Comparison of ENCODE assay signal across 10 cellular contexts in genomic region chr12:48678561-48679185, GRCh38. TPM values are rescaled to one million over a fixed set of nuclear protein-coding genes. Genes with fewer than 3 reads are reported as not detected.
A peak's percentile ranks its signal among the peaks of the same experiment; 100 is the strongest.
DNase-seq lines count a peak whose midpoint lies in the region; ATAC-seq and TF ChIP-seq lines count a peak whose summit lies in the region.
"Had no signal": no experiment of that assay in that cellular context is flagged by ENCODE, and none has a peak within 500 bp of the region (broad histone marks: within the 10 kb centered on the region; RNA-seq: fewer than 3 reads in every experiment).

No MANE protein-coding gene starts in this region.

- peaks cover 0 to 5% (median 0%) of the 10 kb centered on the region in 3 donors for H3K27me3 Mint-ChIP-seq in CD14-positive monocyte (ENCODE audit: low read depth in 3 of 3)
- H3K27me3 Mint-ChIP-seq in activated naive CD8-positive, alpha-beta T cell treated with anti-CD3 and anti-CD28 coated beads, Interleukin-2, amount 50 U/mL, for 24 hours, result no peaks in the 10 kb centered on the region
- H3K27me3 Mint-ChIP-seq in naive thymus-derived CD8-positive, alpha-beta T cell, result no peaks in the 10 kb centered on the region

- H3K4me3 ChIP-seq in HUES64 (ENCODE audit: low read length), result peak overlapping the region; percentile 21; the same call in 1 of the 2 replicates
- no peak overlapping the region for H3K4me3 ChIP-seq in right cardiac atrium (ENCODE audit: low read length)
- H3K4me3 ChIP-seq in thyroid gland (replicated peaks in 1 of 3), result no peak overlapping the region
- H3K4me3 ChIP-seq: SJCRH30 had no signal

- H3K27me3 ChIP-seq in HUES64 (ENCODE audit: insufficient read depth, low read length) (peaks cover 7% of the 10 kb centered on the region; the same call in 1 of the 2 replicates), right cardiac atrium (ENCODE audit: control insufficient read depth, insufficient read depth) (no peaks in the 10 kb centered on the region), thyroid gland (no peaks in the 10 kb centered on the region)
- H3K27me3 ChIP-seq: SJCRH30 had no signal

- 95% methylated on average over 3 of the region's 3 CpGs for WGBS in HUES64
- 55% methylated on average over 3 of the region's 3 CpGs for whole genome bisulfite sequencing in right cardiac atrium
- WGBS in thyroid gland, 2 donors, result 73 to 82% methylated on average over 3 of the region's 3 CpGs

- H3K4me1 Mint-ChIP-seq in CD14-positive monocyte, result peaks cover 51% of the 10 kb centered on the region
- peaks cover 53% of the 10 kb centered on the region for H3K4me1 Mint-ChIP-seq in activated naive CD8-positive, alpha-beta T cell treated with anti-CD3 and anti-CD28 coated beads, Interleukin-2, amount 50 U/mL, for 24 hours
- peaks cover 19 to 69% (median 51%) of the 10 kb centered on the region in 4 donors for H3K4me1 Mint-ChIP-seq in naive thymus-derived CD8-positive, alpha-beta T cell

- H3K9me3 Mint-ChIP-seq in CD14-positive monocyte, result peaks cover 0 to 2% (median 0%) of the 10 kb centered on the region in 7 donors
- H3K9me3 Mint-ChIP-seq in activated naive CD8-positive, alpha-beta T cell treated with anti-CD3 and anti-CD28 coated beads, Interleukin-2, amount 50 U/mL, for 24 hours, result no peaks in the 10 kb centered on the region
- no peaks in the 10 kb centered on the region for H3K9me3 Mint-ChIP-seq in naive thymus-derived CD8-positive, alpha-beta T cell

- H3K36me3 ChIP-seq in HUES64 (ENCODE audit: insufficient read depth, low read length), result peaks cover 67% of the 10 kb centered on the region
- H3K36me3 ChIP-seq in thyroid gland, result peaks cover 8% of the 10 kb centered on the region in 2 donors

- H3K27ac Mint-ChIP-seq in CD14-positive monocyte, result peak overlapping the region; percentile 65 to 88 (median 83)
- peak overlapping the region; percentile 66 for H3K27ac Mint-ChIP-seq in activated naive CD8-positive, alpha-beta T cell treated with anti-CD3 and anti-CD28 coated beads, Interleukin-2, amount 50 U/mL, for 24 hours
- H3K27ac Mint-ChIP-seq in naive thymus-derived CD8-positive, alpha-beta T cell, result peak overlapping the region in 9 of 10 donors; percentile 24 to 80 (median 67)

- POLR2A ChIA-PET in naive thymus-derived CD8-positive, alpha-beta T cell (lab: Charles Lee), result interaction anchor here (0.6 to 0.7 kb wide), 2 partner anchors 37 to 174 kb away, joined by 3 read pairs; partner anchors contain the start of gene DDX23

- H3K9me3 ChIP-seq in HUES64 (ENCODE audit: insufficient read depth, low read depth, low read length), result no peaks in the 10 kb centered on the region
- no peaks in the 10 kb centered on the region for H3K9me3 ChIP-seq in right cardiac atrium (ENCODE audit: control insufficient read depth, low read length)
- no peaks in the 10 kb centered on the region for H3K9me3 ChIP-seq in thyroid gland
- H3K9me3 ChIP-seq: SJCRH30 had no signal

- intact Hi-C loops in CD14-positive monocyte (cut with micrococcal nuclease) (no loop called here), right cardiac atrium (cut with DNase I) (no loop called here), thyroid gland (cut with DNase I) (no loop called here)

- DNase-seq in CD14-positive monocyte (ENCODE audit: low spot score) (no peak), iPS-NIHi7 (ENCODE audit: extremely low spot score) (no peak), right cardiac atrium (no peak), thyroid gland (no peak)
- no peak for DNase-seq in activated naive CD8-positive, alpha-beta T cell treated with anti-CD3 and anti-CD28 coated beads, Interleukin-2, amount 50 U/mL, for 24 hours
- no peak for DNase-seq in naive thymus-derived CD8-positive, alpha-beta T cell
- DNase-seq: NCI-H146, SJCRH30 had no signal

- no peak for TF ChIP-seq POLR2A in thyroid gland (IDR thresholded peaks at IDR 0.05)

- H3K36me3 Mint-ChIP-seq in CD14-positive monocyte, result peaks cover 25 to 38% of the 10 kb centered on the region in 2 donors
- H3K36me3 Mint-ChIP-seq in activated naive CD8-positive, alpha-beta T cell treated with anti-CD3 and anti-CD28 coated beads, Interleukin-2, amount 50 U/mL, for 24 hours (ENCODE audit: low read depth), result peaks cover 52% of the 10 kb centered on the region
- peaks cover 0 to 63% (median 8%) of the 10 kb centered on the region in 3 donors for H3K36me3 Mint-ChIP-seq in naive thymus-derived CD8-positive, alpha-beta T cell

- H3K4me1 ChIP-seq in HUES64 (ENCODE audit: insufficient read depth, low read length) (peaks cover 7% of the 10 kb centered on the region; the same call in 1 of the 2 replicates), right cardiac atrium (ENCODE audit: control insufficient read depth, insufficient read depth, low read length) (peaks cover 4% of the 10 kb centered on the region), thyroid gland (peaks cover 16 to 32% of the 10 kb centered on the region in 2 donors)

- no peak overlapping the region for H3K27ac ChIP-seq in HUES64 (ENCODE audit: low read depth, low read length)
- H3K27ac ChIP-seq in right cardiac atrium (ENCODE audit: low read length), result no peak overlapping the region
- no peak overlapping the region for H3K27ac ChIP-seq in thyroid gland
- H3K27ac ChIP-seq: SJCRH30 had no signal

- H3K4me3 Mint-ChIP-seq in CD14-positive monocyte, result peak overlapping the region; percentile 31 to 82
- peak overlapping the region; percentile 99 for H3K4me3 Mint-ChIP-seq in activated naive CD8-positive, alpha-beta T cell treated with anti-CD3 and anti-CD28 coated beads, Interleukin-2, amount 50 U/mL, for 24 hours
- peak overlapping the region; percentile 27 to 97 (median 82) for H3K4me3 Mint-ChIP-seq in naive thymus-derived CD8-positive, alpha-beta T cell

- no peak overlapping the region for H3K9ac ChIP-seq in HUES64 (ENCODE audit: low read depth, low read length)

- TF ChIP-seq CTCF in CD14-positive monocyte (IDR thresholded peaks at IDR 0.05) (no peak), thyroid gland (IDR thresholded peaks at IDR 0.05) (no peak)

- no peak for ATAC-seq in activated naive CD8-positive, alpha-beta T cell treated with anti-CD3 and anti-CD28 coated beads, Interleukin-2, amount 50 U/mL, for 24 hours
- no peak for ATAC-seq in naive thymus-derived CD8-positive, alpha-beta T cell
- ATAC-seq in right cardiac atrium, result no peak
- ATAC-seq in GM18517 (IDR thresholded peaks at IDR 0.05; ENCODE audit: unreplicated experiment), result no peak

RNA-seq across cellular contexts. Expression of gene KANSL2, which starts 3.4 kb away (rescaled TPM):
- 10 to 100 TPM; 12.2 to 12.5 TPM for polyA plus RNA-seq in CD14-positive monocyte
- 33.8 TPM for polyA plus RNA-seq in HUES64 (2013, experiment 1 of 2)
- 35.2 TPM for polyA plus RNA-seq in HUES64 (2013, experiment 2 of 2)
- 10 to 100 TPM; 83.3 to 92.4 TPM for total RNA-seq in naive thymus-derived CD8-positive, alpha-beta T cell
- 10 to 100 TPM; 21.0 to 30.2 (median 27.4) TPM for polyA plus RNA-seq in naive thymus-derived CD8-positive, alpha-beta T cell
- total RNA-seq in right cardiac atrium, result 10 to 100 TPM; 22.1 to 25.4 (median 23.8) TPM
- 21.4 TPM for polyA plus RNA-seq in right cardiac atrium
- total RNA-seq in thyroid gland, result 10 to 100 TPM; 31.8 to 64.7 (median 45.4) TPM

RNA-seq across cellular contexts. Expression of gene CCNT1, which starts 37.8 kb away (rescaled TPM):
- polyA plus RNA-seq in CD14-positive monocyte (1 to 10 TPM; 2.3 to 4.4 TPM), right cardiac atrium (3.9 TPM)
- 19.8 TPM for polyA plus RNA-seq in HUES64 (2013, experiment 1 of 2)
- 21.7 TPM for polyA plus RNA-seq in HUES64 (2013, experiment 2 of 2)
- total RNA-seq in naive thymus-derived CD8-positive, alpha-beta T cell, result 10 to 100 TPM; 65.5 to 66.5 TPM
- 10 to 100 TPM; 12.9 to 22.6 (median 12.9) TPM for polyA plus RNA-seq in naive thymus-derived CD8-positive, alpha-beta T cell
- total RNA-seq in right cardiac atrium (10 to 100 TPM; 18.8 to 23.7 (median 21.9) TPM), thyroid gland (10 to 100 TPM; 24.0 to 43.1 (median 40.6) TPM)
